In genomic region chr11:104432981-104433380, GRCh38 we compare ENCODE assay signal across 28 cellular contexts.
"Had no signal": no experiment of that assay in that cellular context is flagged by ENCODE, and none has a peak within 500 bp of the region (broad histone marks: within the 10 kb centered on the region; RNA-seq: fewer than 3 reads in every experiment).

No MANE protein-coding gene starts in this region.

- H3K27me3 ChIP-seq: ascending aorta, body of pancreas, esophagus muscularis mucosa, gastroesophageal sphincter, heart right ventricle had no signal

- H3K9me3 ChIP-seq: ascending aorta, body of pancreas, esophagus muscularis mucosa, gastroesophageal sphincter, heart right ventricle had no signal

- H3K36me3 ChIP-seq: ascending aorta, esophagus muscularis mucosa, gastroesophageal sphincter, heart right ventricle had no signal

- ATAC-seq: activated CD4-positive, alpha-beta T cell treated with anti-CD3 and anti-CD28 coated beads for 36 hours; activated CD8-positive, alpha-beta memory T cell treated with anti-CD3 and anti-CD28 coated beads, Interleukin-2, amount 10 ng/mL, durations not matched to agents 7 days and 5 days; activated CD8-positive, alpha-beta T cell treated with anti-CD3 and anti-CD28 coated beads, Interleukin-2, amount 10 ng/mL, durations not matched to agents 7 days and 5 days; activated naive CD4-positive, alpha-beta T cell treated with anti-CD3 and anti-CD28 coated beads, Interleukin-2, amount 50 U/mL, for 72 hours; body of pancreas; effector memory CD8-positive, alpha-beta T cell; gastroesophageal sphincter; heart right ventricle had no signal

- H3K4me3 ChIP-seq: ascending aorta, body of pancreas, esophagus muscularis mucosa, gastroesophageal sphincter, heart right ventricle had no signal

- H3K4me1 ChIP-seq: ascending aorta, body of pancreas, esophagus muscularis mucosa, gastroesophageal sphincter had no signal

- DNase-seq: activated CD4-positive, alpha-beta memory T cell treated with anti-CD3 and anti-CD28 coated beads for 36 hours; activated CD4-positive, alpha-beta T cell treated with anti-CD3 and anti-CD28 coated beads for 36 hours; activated CD4-positive, alpha-beta T cell treated with anti-CD3 and anti-CD28 coated beads, Interleukin-2, amount 10 ng/mL, durations not matched to agents 24 days and 14 days; activated CD4-positive, CD25-positive, alpha-beta regulatory T cell; activated CD4-positive, CD25-positive, alpha-beta regulatory T cell treated with anti-CD3 and anti-CD28 coated beads, Interleukin-2, amount 50 U/mL, for 72 hours; activated CD8-positive, alpha-beta memory T cell treated with anti-CD3 and anti-CD28 coated beads, Interleukin-2, amount 10 ng/mL, durations not matched to agents 7 days and 5 days; activated CD8-positive, alpha-beta memory T cell treated with anti-CD3 and anti-CD28 coated beads, Interleukin-2, amount 50 U/mL, for 4 hours; activated CD8-positive, alpha-beta T cell treated with anti-CD3 and anti-CD28 coated beads, Interleukin-2, amount 10 ng/mL, durations not matched to agents 7 days and 5 days; activated effector memory CD4-positive, alpha-beta T cell treated with anti-CD3 and anti-CD28 coated beads, Interleukin-2, amount 50 U/mL, for 16 hours; activated naive CD4-positive, alpha-beta T cell; activated naive CD4-positive, alpha-beta T cell treated with anti-CD3 and anti-CD28 coated beads, Interleukin-2, amount 10 ng/mL, durations not matched to agents 7 days and 5 days; activated naive CD8-positive, alpha-beta T cell treated with anti-CD3 and anti-CD28 coated beads, Interleukin-2, amount 10 ng/mL, durations not matched to agents 7 days and 5 days; activated T-cell treated with anti-CD3 and anti-CD28 coated beads, Interleukin-2, amount 50 U/mL, for 1 hour; activated T-cell treated with anti-CD3 and anti-CD28 coated beads, Interleukin-2, amount 50 U/mL, for 48 hours; body of pancreas; caudate nucleus; cortex of kidney; dermis blood vessel endothelial cell; effector CD4-positive, alpha-beta T cell; effector memory CD8-positive, alpha-beta T cell; erythroblast; foreskin melanocyte; heart right ventricle; T-helper 2 cell had no signal

- H3K27ac ChIP-seq: ascending aorta, body of pancreas, esophagus muscularis mucosa, gastroesophageal sphincter, heart right ventricle had no signal
